In genomic region chr2:84888401-84889276, GRCh38 we compare ENCODE assay signal across 9 cellular contexts. TPM values are rescaled to one million over a fixed set of nuclear protein-coding genes. Genes with fewer than 3 reads are reported as not detected.
DNase-seq lines count a peak whose midpoint lies in the region; ATAC-seq and TF ChIP-seq lines count a peak whose summit lies in the region.
"Had no signal": no experiment of that assay in that cellular context is flagged by ENCODE, and none has a peak within 500 bp of the region (broad histone marks: within the 10 kb centered on the region; RNA-seq: fewer than 3 reads in every experiment).

No MANE protein-coding gene starts in this region.

- TF ChIP-seq CTCF in CD4-positive, alpha-beta T cell (IDR thresholded peaks at IDR 0.05) = no peak
- TF ChIP-seq CTCF in dorsolateral prefrontal cortex (IDR thresholded peaks at IDR 0.05 in 54 of 56, conservative IDR thresholded peaks at IDR 0.05 in 2 of 56; ENCODE audit: low read depth in 1 of 56, partially characterized antibody in 56 of 56) = no peak

- H3K27ac ChIP-seq in CD4-positive, alpha-beta T cell (ENCODE audit: low read depth, low read length) = peak overlapping the region; percentile 76
- peak overlapping the region in 6 of 59 donors; percentile 11 to 57 (median 22) for H3K27ac ChIP-seq in dorsolateral prefrontal cortex

- peak; percentile 95 for ATAC-seq in CD4-positive, alpha-beta T cell (ENCODE audit: poor library complexity)
- ATAC-seq in GM19395 (IDR thresholded peaks at IDR 0.05; ENCODE audit: unreplicated experiment) (peak; percentile 99), HG03432 (IDR thresholded peaks at IDR 0.05; ENCODE audit: unreplicated experiment) (peak; percentile 98)
- ATAC-seq in effector memory CD8-positive, alpha-beta T cell (replicated peaks) = peak; percentile 96
- peak; percentile 96 to 98 for ATAC-seq in naive thymus-derived CD8-positive, alpha-beta T cell

- H3K27me3 Mint-ChIP-seq in CD4-positive, alpha-beta T cell = no peaks in the 10 kb centered on the region
- no peaks in the 10 kb centered on the region for H3K27me3 Mint-ChIP-seq in T-helper 1 cell treated with Interleukin-12 subunit alpha and Interleukin-12 subunit beta and Interleukin-4 antibody, amounts not matched to agents 30 μg/mL and 1 μg/mL, for 36 hours (ENCODE audit: low read depth)
- no peaks in the 10 kb centered on the region for H3K27me3 Mint-ChIP-seq in effector memory CD8-positive, alpha-beta T cell
- no peaks in the 10 kb centered on the region for H3K27me3 Mint-ChIP-seq in naive thymus-derived CD8-positive, alpha-beta T cell

- peak overlapping the region; percentile 93 for H3K27ac Mint-ChIP-seq in CD4-positive, alpha-beta T cell
- peak overlapping the region; percentile 93 for H3K27ac Mint-ChIP-seq in T-helper 1 cell treated with Interleukin-12 subunit alpha and Interleukin-12 subunit beta and Interleukin-4 antibody, amounts not matched to agents 30 μg/mL and 1 μg/mL, for 36 hours
- H3K27ac Mint-ChIP-seq in effector memory CD8-positive, alpha-beta T cell = peak overlapping the region; percentile 92 to 94
- H3K27ac Mint-ChIP-seq in naive thymus-derived CD8-positive, alpha-beta T cell = peak overlapping the region; percentile 94 to 100 (median 98)

- peak overlapping the region; percentile 77 for H3K4me3 Mint-ChIP-seq in CD4-positive, alpha-beta T cell
- H3K4me3 Mint-ChIP-seq in T-helper 1 cell treated with Interleukin-12 subunit alpha and Interleukin-12 subunit beta and Interleukin-4 antibody, amounts not matched to agents 30 μg/mL and 1 μg/mL, for 36 hours = peak overlapping the region; percentile 77
- peak overlapping the region; percentile 64 to 75 for H3K4me3 Mint-ChIP-seq in effector memory CD8-positive, alpha-beta T cell
- peak overlapping the region; percentile 72 to 92 (median 86) for H3K4me3 Mint-ChIP-seq in naive thymus-derived CD8-positive, alpha-beta T cell
- H3K4me3 Mint-ChIP-seq: neural crest cell had no signal

- no peaks in the 10 kb centered on the region for H3K9me3 ChIP-seq in CD4-positive, alpha-beta T cell (ENCODE audit: control insufficient read depth, low read length)

- no peaks in the 10 kb centered on the region for H3K27me3 ChIP-seq in CD4-positive, alpha-beta T cell (ENCODE audit: control insufficient read depth, insufficient read depth, low read length)
- peaks cover 0 to 10% (median 0%) of the 10 kb centered on the region in 45 donors for H3K27me3 ChIP-seq in dorsolateral prefrontal cortex

- POLR2A ChIA-PET in CD4-positive, alpha-beta T cell (lab: Charles Lee) = interaction anchor here (0.5 to 4.9 kb wide), 19 partner anchors 8 to 388 kb away, joined by 3 to 123 read pairs (median 5); partner anchors contain the start of genes KCMF1, TMSB10 and TRABD2A
- POLR2A ChIA-PET in naive thymus-derived CD8-positive, alpha-beta T cell (lab: Charles Lee) = interaction anchor here (0.6 to 8.6 kb wide), 19 partner anchors 8 to 438 kb away, joined by 3 to 249 read pairs (median 4); partner anchors contain the start of genes TMSB10 and TRABD2A

- no peak overlapping the region for H3K4me3 ChIP-seq in dorsolateral prefrontal cortex

- DNase-seq in CD4-positive, alpha-beta T cell = peak in 6 of 10 experiments; percentile 29 to 56 (median 40)
- DNase-seq in effector memory CD8-positive, alpha-beta T cell = peak in 2 of 3 experiments; percentile 21 to 40
- DNase-seq in naive thymus-derived CD8-positive, alpha-beta T cell = peak in 8 of 10 donors; percentile 40 to 84 (median 56)
- DNase-seq in SK-N-DZ (ENCODE audit: low spot score) = no peak
- DNase-seq in dorsolateral prefrontal cortex = no peak

- peaks cover 46% of the 10 kb centered on the region for H3K4me1 Mint-ChIP-seq in CD4-positive, alpha-beta T cell (ENCODE audit: low read depth)
- peaks cover 39% of the 10 kb centered on the region for H3K4me1 Mint-ChIP-seq in T-helper 1 cell treated with Interleukin-12 subunit alpha and Interleukin-12 subunit beta and Interleukin-4 antibody, amounts not matched to agents 30 μg/mL and 1 μg/mL, for 36 hours (ENCODE audit: low read depth)
- H3K4me1 Mint-ChIP-seq in effector memory CD8-positive, alpha-beta T cell (ENCODE audit: low read depth in 2 of 2) = peaks cover 19 to 25% of the 10 kb centered on the region in 2 donors
- peaks cover 30 to 73% (median 49%) of the 10 kb centered on the region in 4 donors for H3K4me1 Mint-ChIP-seq in naive thymus-derived CD8-positive, alpha-beta T cell

- CTCF ChIA-PET in CD4-positive, alpha-beta T cell (lab: Charles Lee) = interaction anchor here (0.5 to 6.4 kb wide), 5 partner anchors 11 to 147 kb away, joined by 4 to 50 read pairs (median 4); no protein-coding TSS in a partner anchor

- H3K36me3 Mint-ChIP-seq in CD4-positive, alpha-beta T cell (ENCODE audit: low read depth) = no peaks in the 10 kb centered on the region
- H3K36me3 Mint-ChIP-seq in T-helper 1 cell treated with Interleukin-12 subunit alpha and Interleukin-12 subunit beta and Interleukin-4 antibody, amounts not matched to agents 30 μg/mL and 1 μg/mL, for 36 hours (ENCODE audit: low read depth) = no peaks in the 10 kb centered on the region
- peaks cover 4% of the 10 kb centered on the region for H3K36me3 Mint-ChIP-seq in effector memory CD8-positive, alpha-beta T cell (ENCODE audit: insufficient read depth)
- H3K36me3 Mint-ChIP-seq in naive thymus-derived CD8-positive, alpha-beta T cell = no peaks in the 10 kb centered on the region

- intact Hi-C loops in CD4-positive, alpha-beta T cell (cut with DNase I, micrococcal nuclease) = loop anchor here in 1 of 2 experiments (2.0 kb wide), 1 partner anchor 16 kb away; the partner anchor contains the start of gene TMSB10
- intact Hi-C loops in dorsolateral prefrontal cortex (cut with DNase I) = no loop called here

- no peaks in the 10 kb centered on the region for H3K9me3 Mint-ChIP-seq in CD4-positive, alpha-beta T cell
- no peaks in the 10 kb centered on the region for H3K9me3 Mint-ChIP-seq in T-helper 1 cell treated with Interleukin-12 subunit alpha and Interleukin-12 subunit beta and Interleukin-4 antibody, amounts not matched to agents 30 μg/mL and 1 μg/mL, for 36 hours
- no peaks in the 10 kb centered on the region for H3K9me3 Mint-ChIP-seq in effector memory CD8-positive, alpha-beta T cell
- no peaks in the 10 kb centered on the region for H3K9me3 Mint-ChIP-seq in naive thymus-derived CD8-positive, alpha-beta T cell
- H3K9me3 Mint-ChIP-seq: neural crest cell had no signal

RNA-seq across cellular contexts. Expression of gene TRABD2A, which starts 7.8 kb away (rescaled TPM):
- total RNA-seq in CD4-positive, alpha-beta T cell = 100 to 1,000 TPM; 166 to 170 TPM
- 100 to 1,000 TPM; 165 to 168 TPM for total RNA-seq in naive thymus-derived CD8-positive, alpha-beta T cell
- polyA plus RNA-seq in naive thymus-derived CD8-positive, alpha-beta T cell = 100 to 1,000 TPM in 2 of 3 donors, 10 to 100 TPM in 1; 70.1 to 173 (median 104) TPM
- polyA plus RNA-seq in SK-N-DZ (2014; cell fraction: cytosol; rRNA removed) = 0.29 and 0.59 TPM in 2 replicates
- polyA plus RNA-seq in SK-N-DZ (2014; cell fraction: nucleus; rRNA removed) = not detected in 2 replicates
- 10 to 100 TPM in 61 of 120 experiments, 1 to 10 TPM in 59; 3.6 to 26.3 (median 10.1) TPM for total RNA-seq in dorsolateral prefrontal cortex

RNA-seq across cellular contexts. Expression of gene TMSB10, which starts 16.8 kb away (rescaled TPM):
- 1,000 to 10,000 TPM; 1,969 to 2,001 TPM for total RNA-seq in CD4-positive, alpha-beta T cell
- 1,000 to 10,000 TPM; 1,479 to 1,535 TPM for total RNA-seq in naive thymus-derived CD8-positive, alpha-beta T cell
- polyA plus RNA-seq in naive thymus-derived CD8-positive, alpha-beta T cell = 1,000 to 10,000 TPM; 6,950 to 8,855 (median 7,882) TPM
- 5,716 and 6,225 TPM in 2 replicates for polyA plus RNA-seq in SK-N-DZ (2014; cell fraction: cytosol; rRNA removed)
- polyA plus RNA-seq in SK-N-DZ (2014; cell fraction: nucleus; rRNA removed) = 3,361 and 4,439 TPM in 2 replicates
- total RNA-seq in dorsolateral prefrontal cortex = 1,000 to 10,000 TPM in 44 of 120 experiments, 100 to 1,000 TPM in 76; 441 to 1,542 (median 928) TPM

Comparison
In these comparisons a context has a peak if more than half of its experiments do, and no peak if none do; other contexts are left out.
1. DNase-seq: peak in CD4-positive, alpha-beta T cell (6 of 10), effector memory CD8-positive, alpha-beta T cell (2 of 3) and naive thymus-derived CD8-positive, alpha-beta T cell (8 of 10); none in SK-N-DZ (single experiment) and dorsolateral prefrontal cortex (0 of 10).
2. RNA of gene TRABD2A, which starts 7.8 kb away (total RNA-seq): 166 to 170 TPM in CD4-positive, alpha-beta T cell and 165 to 168 TPM in naive thymus-derived CD8-positive, alpha-beta T cell; 3.6 to 26.3 TPM in dorsolateral prefrontal cortex; every median in the first group is over 4 times any median in the second.
3. Peak in every context shown above with its lines, with median percentiles within 50 percentile points of each other: ATAC-seq, H3K27ac Mint-ChIP-seq and H3K4me3 Mint-ChIP-seq.